ENCODE assay signal across 18 cellular contexts in genomic region chr12:8664228-8664963, GRCh38. TPM values are rescaled to one million over a fixed set of nuclear protein-coding genes. Genes with fewer than 3 reads are reported as not detected.
A peak's percentile ranks its signal among the peaks of the same experiment; 100 is the strongest.
DNase-seq lines count a peak whose midpoint lies in the region; ATAC-seq and TF ChIP-seq lines count a peak whose summit lies in the region.
"Had no signal": no experiment of that assay in that cellular context is flagged by ENCODE, and none has a peak within 500 bp of the region (broad histone marks: within the 10 kb centered on the region; RNA-seq: fewer than 3 reads in every experiment).

No MANE protein-coding gene starts in this region.

- H3K27me3 ChIP-seq in muscle layer of duodenum (ENCODE audit: low read depth, low read length) (no peaks in the 10 kb centered on the region), suprapubic skin (no peaks in the 10 kb centered on the region), HAP-1 (ENCODE audit: low read depth) (no peaks in the 10 kb centered on the region)
- H3K27me3 ChIP-seq: dorsolateral prefrontal cortex, left lung had no signal

- TF ChIP-seq EP300 in suprapubic skin (IDR thresholded peaks at IDR 0.05), result no peak

- H3K27ac ChIP-seq in muscle layer of duodenum (ENCODE audit: low read length) (peak overlapping the region; percentile 53), suprapubic skin (peak overlapping the region; percentile 75)
- H3K27ac ChIP-seq: dorsolateral prefrontal cortex, left lung had no signal

- ATAC-seq in GM19328 (IDR thresholded peaks at IDR 0.05; ENCODE audit: unreplicated experiment), result no peak
- ATAC-seq in HG02763 (IDR thresholded peaks at IDR 0.05; ENCODE audit: unreplicated experiment), result no peak
- ATAC-seq: left lung; naive thymus-derived CD8-positive, alpha-beta T cell had no signal

- TF ChIP-seq POLR2A in suprapubic skin (IDR thresholded peaks at IDR 0.05), result peak in 1 of 2 donors; percentile 17

- no peaks in the 10 kb centered on the region for H3K9me3 ChIP-seq in muscle layer of duodenum (ENCODE audit: control insufficient read depth in 1 of 2, low read length in 2 of 2)
- no peaks in the 10 kb centered on the region for H3K9me3 ChIP-seq in suprapubic skin
- no peaks in the 10 kb centered on the region for H3K9me3 ChIP-seq in HAP-1
- H3K9me3 ChIP-seq: left lung had no signal

- H3K4me3 ChIP-seq in fibroblast of pulmonary artery (replicated peaks; ENCODE audit: low read depth, low read length) (no peak overlapping the region), muscle layer of duodenum (ENCODE audit: low read depth in 1 of 2, low read length in 2 of 2) (no peak overlapping the region), suprapubic skin (no peak overlapping the region), HAP-1 (no peak overlapping the region)
- H3K4me3 ChIP-seq: dorsolateral prefrontal cortex, left lung had no signal

- DNase-seq in NCI-H226 (peak; percentile 3), fibroblast of pulmonary artery (ENCODE audit: low read depth) (peak; percentile 7), suprapubic skin (ENCODE audit: low spot score in 2 of 2) (peak; percentile 74 to 81), medulla oblongata (ENCODE audit: extremely low spot score) (no peak), HAP-1 (ENCODE audit: low spot score in 2 of 2) (no peak)
- DNase-seq: activated CD4-positive, alpha-beta T cell treated with anti-CD3 and anti-CD28 coated beads for 4 hours; activated naive CD4-positive, alpha-beta T cell treated with anti-CD3 and anti-CD28 coated beads, Interleukin-2, amount 10 ng/mL, durations not matched to agents 7 days and 5 days; dorsolateral prefrontal cortex; GF-D8; GOT3; left lung; naive thymus-derived CD8-positive, alpha-beta T cell; NCI-H1436 treated with DMSO at 0.1 percent for 48 hours; NCI-H510A had no signal

- WGBS in suprapubic skin, result 65% methylated on average over 5 of the region's 5 CpGs

- no peaks in the 10 kb centered on the region for H3K4me1 ChIP-seq in muscle layer of duodenum (ENCODE audit: control insufficient read depth in 1 of 2, insufficient read depth in 2 of 2, low read length in 2 of 2)
- H3K4me1 ChIP-seq in suprapubic skin, result no peaks in the 10 kb centered on the region
- H3K4me1 ChIP-seq in HAP-1, result no peaks in the 10 kb centered on the region

- H3K36me3 ChIP-seq in muscle layer of duodenum (ENCODE audit: control insufficient read depth in 1 of 2, insufficient read depth in 2 of 2, low read length in 2 of 2), result no peaks in the 10 kb centered on the region
- H3K36me3 ChIP-seq in suprapubic skin, result no peaks in the 10 kb centered on the region
- no peaks in the 10 kb centered on the region for H3K36me3 ChIP-seq in HAP-1 (replicated peaks)
- H3K36me3 ChIP-seq: left lung had no signal

- in situ Hi-C loops in HAP-1 (cut with MboI; ENCODE audit: low sequenced_read_pairs), result no loop called here

- TF ChIP-seq CTCF in fibroblast of pulmonary artery (IDR thresholded peaks at IDR 0.05; ENCODE audit: low read length, missing control alignments) (no peak), suprapubic skin (IDR thresholded peaks at IDR 0.05) (no peak)

RNA-seq across cellular contexts. Expression of gene MFAP5, which starts 1.8 kb away (rescaled TPM):
- 10 to 100 TPM; 18.1 to 70.5 (median 26.4) TPM for total RNA-seq in suprapubic skin
- total RNA-seq: HT-29; naive thymus-derived CD8-positive, alpha-beta T cell had no signal

RNA-seq across cellular contexts. Expression of gene RIMKLB, which starts 33.4 kb away (rescaled TPM):
- 10 to 100 TPM; 11.8 to 29.6 (median 14.4) TPM for total RNA-seq in suprapubic skin
- total RNA-seq: HT-29 had no signal

RNA-seq across cellular contexts. Expression of gene AICDA, which starts 51.7 kb away (rescaled TPM):
- not detected for total RNA-seq in suprapubic skin
- total RNA-seq: dorsolateral prefrontal cortex; HT-29; naive thymus-derived CD8-positive, alpha-beta T cell had no signal

Comparison
In these comparisons a context has a peak if more than half of its experiments do, and no peak if none do; other contexts are left out.
1. DNase-seq: peak in NCI-H226 (single experiment), fibroblast of pulmonary artery (single experiment) and suprapubic skin (2 of 2); none in medulla oblongata (single experiment) and HAP-1 (0 of 2).